In genomic region chr1:27773732-27774445, GRCh38 we compare ENCODE assay signal across 8 cellular contexts. TPM values are rescaled to one million over a fixed set of nuclear protein-coding genes. Genes with fewer than 3 reads are reported as not detected.
DNase-seq lines count a peak whose midpoint lies in the region; ATAC-seq lines count a peak whose summit lies in the region.

No MANE protein-coding gene starts in this region.

- peaks cover 9% of the 10 kb centered on the region for H3K36me3 Mint-ChIP-seq in T-helper 17 cell (ENCODE audit: low read depth)
- H3K36me3 Mint-ChIP-seq in naive thymus-derived CD8-positive, alpha-beta T cell, result peaks cover 0 to 13% (median 0%) of the 10 kb centered on the region in 3 donors

- no peaks in the 10 kb centered on the region for H3K9me3 Mint-ChIP-seq in naive thymus-derived CD8-positive, alpha-beta T cell

- no peaks in the 10 kb centered on the region for H3K27me3 ChIP-seq in esophagus (ENCODE audit: control insufficient read depth in 1 of 2, insufficient read depth in 2 of 2, low read length in 2 of 2)

- no peaks in the 10 kb centered on the region for H3K9me3 ChIP-seq in T-helper 17 cell (ENCODE audit: control insufficient read depth, low read length, poor library complexity, severe bottlenecking)
- no peaks in the 10 kb centered on the region for H3K9me3 ChIP-seq in esophagus (ENCODE audit: control insufficient read depth in 2 of 2, insufficient read depth in 1 of 2, low read depth in 1 of 2, low read length in 1 of 2)

- H3K27me3 Mint-ChIP-seq in T-helper 17 cell, result no peaks in the 10 kb centered on the region
- H3K27me3 Mint-ChIP-seq in naive thymus-derived CD8-positive, alpha-beta T cell, result no peaks in the 10 kb centered on the region

- peak overlapping the region; percentile 82 to 93 for H3K4me3 ChIP-seq in esophagus (ENCODE audit: low read depth in 1 of 2, low read length in 2 of 2)

- 11 to 12% methylated on average over 7 of the region's 7 CpGs for WGBS in esophagus, 2 donors

- no peaks in the 10 kb centered on the region for H3K36me3 ChIP-seq in esophagus (ENCODE audit: control insufficient read depth in 2 of 2, insufficient read depth in 2 of 2, low read length in 1 of 2)

- peak overlapping the region; percentile 95 to 98 for H3K27ac ChIP-seq in esophagus (ENCODE audit: low read depth in 2 of 2, low read length in 1 of 2)

- DNase-seq in GM04503 (ENCODE audit: low read depth), result peak; percentile 6
- DNase-seq in T-helper 17 cell, result no peak
- peak in 5 of 10 donors; percentile 3 to 38 (median 16) for DNase-seq in naive thymus-derived CD8-positive, alpha-beta T cell
- no peak for DNase-seq in NCI-H2029 (lab: John Stamatoyannopoulos, UW)
- DNase-seq in NCI-H446 treated with DMSO at 0.1 percent for 48 hours (lab: John Stamatoyannopoulos, UW), result no peak
- no peak for DNase-seq in activated CD4-positive, CD25-positive, alpha-beta regulatory T cell (lab: John Stamatoyannopoulos, UW)

- peak overlapping the region; percentile 98 for H3K4me3 Mint-ChIP-seq in T-helper 17 cell
- H3K4me3 Mint-ChIP-seq in naive thymus-derived CD8-positive, alpha-beta T cell, result peak overlapping the region; percentile 91 to 98 (median 94)

- peak; percentile 8 for ATAC-seq in HG02970 (IDR thresholded peaks at IDR 0.05; ENCODE audit: low FRiP score, unreplicated experiment)
- peak; percentile 3 for ATAC-seq in T-helper 17 cell
- peak in 1 of 2 donors; percentile 2 for ATAC-seq in naive thymus-derived CD8-positive, alpha-beta T cell

- H3K4me1 Mint-ChIP-seq in T-helper 17 cell, result peaks cover 22% of the 10 kb centered on the region
- peaks cover 15 to 39% (median 34%) of the 10 kb centered on the region in 4 donors for H3K4me1 Mint-ChIP-seq in naive thymus-derived CD8-positive, alpha-beta T cell

- H3K4me1 ChIP-seq in esophagus (ENCODE audit: control insufficient read depth in 2 of 2, insufficient read depth in 2 of 2, low read length in 1 of 2), result no peaks in the 10 kb centered on the region

- H3K27ac Mint-ChIP-seq in T-helper 17 cell, result peak overlapping the region; percentile 97
- peak overlapping the region; percentile 91 to 98 (median 96) for H3K27ac Mint-ChIP-seq in naive thymus-derived CD8-positive, alpha-beta T cell

- POLR2A ChIA-PET in naive thymus-derived CD8-positive, alpha-beta T cell (lab: Charles Lee), result interaction anchor here (0.5 to 3.4 kb wide), 4 partner anchors 46 to 247 kb away, joined by 4 to 34 read pairs (median 4); partner anchors contain the start of genes FAM76A and IFI6

RNA-seq across cellular contexts. Expression of gene STX12, which starts 0.9 kb away (rescaled TPM):
- total RNA-seq in T-helper 17 cell, result 10 to 100 TPM; 23.4 to 27.7 TPM
- 10 to 100 TPM; 23.7 to 27.5 TPM for polyA plus RNA-seq in esophagus
- 10 to 100 TPM; 23.7 to 26.5 TPM for total RNA-seq in naive thymus-derived CD8-positive, alpha-beta T cell
- 10 to 100 TPM in 2 of 3 donors, 1 to 10 TPM in 1; 9.2 to 12.3 (median 10.6) TPM for polyA plus RNA-seq in naive thymus-derived CD8-positive, alpha-beta T cell

RNA-seq across cellular contexts. Expression of gene FAM76A, which starts 48.1 kb away (rescaled TPM):
- 10 to 100 TPM; 17.7 to 25.9 TPM for total RNA-seq in T-helper 17 cell
- polyA plus RNA-seq in esophagus, result 1 to 10 TPM; 3.5 to 4.2 TPM
- 10 to 100 TPM; 19.4 to 21.5 TPM for total RNA-seq in naive thymus-derived CD8-positive, alpha-beta T cell
- 1 to 10 TPM; 8.2 to 9.7 (median 9.0) TPM for polyA plus RNA-seq in naive thymus-derived CD8-positive, alpha-beta T cell

RNA-seq across cellular contexts. Expression of gene PPP1R8, which starts 56.7 kb away (rescaled TPM):
- 10 to 100 TPM; 19.6 to 21.4 TPM for total RNA-seq in T-helper 17 cell
- polyA plus RNA-seq in esophagus, result 10 to 100 TPM; 15.5 to 27.2 TPM
- 10 to 100 TPM; 40.2 to 42.5 TPM for total RNA-seq in naive thymus-derived CD8-positive, alpha-beta T cell
- 10 to 100 TPM; 27.8 to 37.8 (median 36.2) TPM for polyA plus RNA-seq in naive thymus-derived CD8-positive, alpha-beta T cell
